ENCODE assay signal across 8 cellular contexts in the genomic region with DNA sequence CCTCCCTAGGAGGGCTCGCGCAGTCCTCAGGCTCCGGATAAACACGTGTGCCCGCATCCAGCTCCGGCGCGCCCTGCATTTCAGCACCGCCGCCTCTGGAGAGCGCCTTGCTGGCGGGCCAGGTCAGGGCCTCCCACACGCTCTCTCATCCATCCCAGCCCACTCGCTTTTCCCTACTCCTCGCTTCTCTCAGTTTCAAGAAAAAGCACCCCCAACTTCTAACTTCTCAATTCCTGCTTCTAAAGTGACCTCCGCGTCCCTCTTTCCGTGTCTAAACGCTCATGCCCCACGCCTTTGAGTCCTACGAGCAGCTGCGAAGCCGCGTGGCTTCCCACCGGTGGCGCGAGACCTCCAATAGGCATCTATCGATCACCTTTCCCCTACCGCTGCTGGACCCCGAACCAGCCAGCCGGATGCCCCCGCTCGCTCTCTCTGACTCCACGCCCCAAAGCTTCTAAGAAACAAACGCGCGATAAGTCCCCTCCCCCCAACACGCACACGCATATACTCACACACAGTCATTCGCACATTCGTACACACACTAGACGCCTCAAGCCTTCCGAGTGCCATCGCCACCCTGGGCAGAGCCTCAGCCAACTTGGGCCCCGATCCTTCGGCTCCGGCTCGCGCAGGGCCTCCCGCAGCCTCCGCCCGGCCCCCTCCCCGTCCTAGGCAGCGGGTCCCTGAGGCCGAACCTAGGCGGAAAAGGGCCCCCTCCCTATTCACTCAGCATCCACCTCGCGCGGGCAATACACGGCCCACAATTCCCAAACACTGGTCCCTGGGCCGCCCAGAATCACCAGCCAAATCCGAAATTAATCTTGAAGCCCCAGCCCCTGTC. TPM values are rescaled to one million over a fixed set of nuclear protein-coding genes. Genes with fewer than 3 reads are reported as not detected.
DNase-seq lines count a peak whose midpoint lies in the region; ATAC-seq, FAIRE-seq and TF ChIP-seq lines count a peak whose summit lies in the region.

No MANE protein-coding gene starts in this region.

- H3K36me3 ChIP-seq in A673 (ENCODE audit: insufficient read depth, low read length, poor library complexity, severe bottlenecking) = no peaks in the 10 kb centered on the region
- H3K36me3 ChIP-seq in HUES6 (ENCODE audit: control insufficient read depth, insufficient read depth, low read length) = no peaks in the 10 kb centered on the region
- no peaks in the 10 kb centered on the region for H3K36me3 ChIP-seq in small intestine (ENCODE audit: control insufficient read depth in 2 of 2, insufficient read depth in 2 of 2, low read length in 2 of 2)

- peaks cover 11% of the 10 kb centered on the region for H3K4me1 ChIP-seq in A673 (ENCODE audit: insufficient read depth, low read length, poor library complexity, severe bottlenecking)
- peaks cover 6% of the 10 kb centered on the region; the same call in 1 of the 2 replicates for H3K4me1 ChIP-seq in HUES6 (ENCODE audit: control insufficient read depth, insufficient read depth, low read length)
- peaks cover 0 to 6% of the 10 kb centered on the region in 2 donors for H3K4me1 ChIP-seq in small intestine (ENCODE audit: control insufficient read depth in 2 of 2, insufficient read depth in 1 of 2, low read depth in 1 of 2, low read length in 1 of 2)

- H3K4me1 Mint-ChIP-seq in T-helper 2 cell treated with Interferon-gamma antibody and Interleukin-4, amounts not matched to agents 5 μg/mL and 100 μg/mL, for 36 hours (ENCODE audit: low read depth) = peaks cover 8% of the 10 kb centered on the region

- DNase-seq in A673 (ENCODE audit: low spot score) = peak; percentile 74
- DNase-seq in T-helper 2 cell treated with Interferon-gamma antibody and Interleukin-4, amounts not matched to agents 5 μg/mL and 100 μg/mL, for 36 hours (ENCODE audit: low spot score) = peak; percentile 15
- peak; percentile 69 for DNase-seq in cerebellar cortex (ENCODE audit: low spot score)
- peak; percentile 58 for DNase-seq in iris pigment epithelial cell (ENCODE audit: low read depth)
- DNase-seq in small intestine = peak; percentile 13

- POLR2A ChIA-PET in A673 (lab: Charles Lee; ENCODE audit: low non-redundant PET) = no interaction called here

- BruUV-seq in A673 (replicated peaks; lab: Mats Ljungman, UMichigan) = no TSS peak

- no peaks in the 10 kb centered on the region for H3K9me3 ChIP-seq in A673 (ENCODE audit: low read depth, low read length, poor library complexity, severe bottlenecking)
- H3K9me3 ChIP-seq in HUES6 (ENCODE audit: control insufficient read depth, insufficient read depth, low read depth, low read length) = no peaks in the 10 kb centered on the region
- H3K9me3 ChIP-seq in small intestine (ENCODE audit: control insufficient read depth, low read depth) = no peaks in the 10 kb centered on the region

- no peak for ATAC-seq in HG02642 (IDR thresholded peaks at IDR 0.05; ENCODE audit: poor library complexity, unreplicated experiment)
- ATAC-seq in HG03159 (IDR thresholded peaks at IDR 0.05; ENCODE audit: unreplicated experiment) = no peak

- no peak overlapping the region for H3K27ac Mint-ChIP-seq in T-helper 2 cell treated with Interferon-gamma antibody and Interleukin-4, amounts not matched to agents 5 μg/mL and 100 μg/mL, for 36 hours

- peaks cover 91% of the 10 kb centered on the region for H3K27me3 ChIP-seq in A673 (replicated peaks; ENCODE audit: insufficient read depth, low read depth, low read length, poor library complexity)
- peaks cover 54% of the 10 kb centered on the region for H3K27me3 ChIP-seq in HUES6 (ENCODE audit: control insufficient read depth, insufficient read depth, low read length)
- H3K27me3 ChIP-seq in small intestine (ENCODE audit: control insufficient read depth in 2 of 2, insufficient read depth in 2 of 2, low read length in 2 of 2) = peaks cover 0 to 31% of the 10 kb centered on the region in 2 donors

- H3K27me3 Mint-ChIP-seq in T-helper 2 cell treated with Interferon-gamma antibody and Interleukin-4, amounts not matched to agents 5 μg/mL and 100 μg/mL, for 36 hours (ENCODE audit: low read depth) = peaks cover 52% of the 10 kb centered on the region

- H3K36me3 Mint-ChIP-seq in T-helper 2 cell treated with Interferon-gamma antibody and Interleukin-4, amounts not matched to agents 5 μg/mL and 100 μg/mL, for 36 hours (ENCODE audit: low read depth) = peaks cover 2% of the 10 kb centered on the region

- peak overlapping the region; percentile 32 for H3K4me3 ChIP-seq in A673 (ENCODE audit: low read depth, low read length, poor library complexity, severe bottlenecking)
- peak overlapping the region; percentile 71 for H3K4me3 ChIP-seq in HUES6 (ENCODE audit: low read depth, low read length)
- H3K4me3 ChIP-seq in small intestine (ENCODE audit: low read depth in 1 of 2, low read length in 2 of 2) = no peak overlapping the region

- FAIRE-seq in small intestine (lab: Jason Lieb, UNC) = no peak

- H3K9me3 Mint-ChIP-seq in T-helper 2 cell treated with Interferon-gamma antibody and Interleukin-4, amounts not matched to agents 5 μg/mL and 100 μg/mL, for 36 hours = no peaks in the 10 kb centered on the region

- 4 to 18% (median 11%) methylated on average over 61 to 62 of the region's 62 CpGs for whole genome bisulfite sequencing in small intestine, 3 donors

- H3K27ac ChIP-seq in A673 (ENCODE audit: low read depth, low read length, poor library complexity, severe bottlenecking) (no peak overlapping the region), HUES6 (ENCODE audit: low read depth, low read length) (no peak overlapping the region), small intestine (ENCODE audit: low read depth in 1 of 2, low read length in 1 of 2) (no peak overlapping the region)

- CTCF ChIA-PET in A673 (lab: Charles Lee) = no interaction called here

- intact Hi-C loops in A673 (cut with micrococcal nuclease; ENCODE audit: unreplicated experiment) = no loop called here

- H3K9ac ChIP-seq in HUES6 (ENCODE audit: low read length) = no peak overlapping the region

- peak overlapping the region; percentile 20 for H3K4me3 Mint-ChIP-seq in T-helper 2 cell treated with Interferon-gamma antibody and Interleukin-4, amounts not matched to agents 5 μg/mL and 100 μg/mL, for 36 hours

- TF ChIP-seq CTCF in A673 (conservative IDR thresholded peaks at IDR 0.05; ENCODE audit: low read depth, low read length) = no peak

RNA-seq across cellular contexts. Expression of gene NMNAT2, which starts 1.1 kb away (rescaled TPM):
- 0.13 and 0.17 TPM in 2 replicates for total RNA-seq in A673 (2021)
- 1 to 10 TPM in 1 of 3 donors, not detected in 2; 2.3 TPM for polyA plus RNA-seq in small intestine

RNA-seq across cellular contexts. Expression of gene SMG7, which starts 55.2 kb away (rescaled TPM):
- 80.8 and 90.7 TPM in 2 replicates for total RNA-seq in A673 (2021)
- 10 to 100 TPM; 18.4 to 22.4 (median 22.1) TPM for polyA plus RNA-seq in small intestine

Comparison
In these comparisons a context has a peak if more than half of its experiments do, and no peak if none do; other contexts are left out.
1. DNase-seq: peak in every context shown above with its lines; median percentile 74 in A673; 69 in cerebellar cortex; 58 in iris pigment epithelial cell; 15 in T-helper 2 cell treated with Interferon-gamma antibody and Interleukin-4, amounts not matched to agents 5 μg/mL and 100 μg/mL, for 36 hours; 13 in small intestine.
2. H3K4me3 ChIP-seq: peak in A673 (single experiment) and HUES6 (single experiment); none in small intestine (0 of 2).